In genomic region chr17:67435122-67435521, GRCh38 we compare ENCODE assay signal across 8 cellular contexts. TPM values are rescaled to one million over a fixed set of nuclear protein-coding genes. Genes with fewer than 3 reads are reported as not detected.
A peak's percentile ranks its signal among the peaks of the same experiment; 100 is the strongest.
DNase-seq lines count a peak whose midpoint lies in the region; ATAC-seq and TF ChIP-seq lines count a peak whose summit lies in the region.

No MANE protein-coding gene starts in this region.

- no peaks in the 10 kb centered on the region for H3K36me3 ChIP-seq in mesenchymal stem cell (ENCODE audit: control insufficient read depth in 1 of 2, insufficient read depth in 2 of 2, low read depth in 1 of 2, low read length in 2 of 2)
- no peaks in the 10 kb centered on the region for H3K36me3 ChIP-seq in smooth muscle cell (ENCODE audit: low read depth)
- no peaks in the 10 kb centered on the region for H3K36me3 ChIP-seq in Karpas-422 (ENCODE audit: insufficient read depth, low read length)

- no peaks in the 10 kb centered on the region for H4K20me1 ChIP-seq in smooth muscle cell (ENCODE audit: low read depth)
- H4K20me1 ChIP-seq in Karpas-422 (ENCODE audit: insufficient read depth, low read depth, low read length) = no peaks in the 10 kb centered on the region; the same call in 1 of the 2 replicates

- H3K9me3 ChIP-seq in mesenchymal stem cell (ENCODE audit: control insufficient read depth, low read length) (no peaks in the 10 kb centered on the region), smooth muscle cell (replicated peaks; ENCODE audit: low read depth) (no peaks in the 10 kb centered on the region), Karpas-422 (ENCODE audit: low read length) (no peaks in the 10 kb centered on the region)

- H3K4me2 ChIP-seq in mesenchymal stem cell (ENCODE audit: low read length, poor library complexity, severe bottlenecking) = no peak overlapping the region
- no peak overlapping the region for H3K4me2 ChIP-seq in smooth muscle cell
- no peak overlapping the region for H3K4me2 ChIP-seq in Karpas-422 (ENCODE audit: low read depth, low read length, poor library complexity, severe bottlenecking)

- H3K27me3 ChIP-seq in mesenchymal stem cell (ENCODE audit: control insufficient read depth in 1 of 2, insufficient read depth in 1 of 2, low read length in 2 of 2) = no peaks in the 10 kb centered on the region
- no peaks in the 10 kb centered on the region for H3K27me3 ChIP-seq in smooth muscle cell (ENCODE audit: low read depth)
- H3K27me3 ChIP-seq in Karpas-422 (ENCODE audit: low read length) = no peaks in the 10 kb centered on the region

- no peak overlapping the region for H3K4me3 ChIP-seq in mesenchymal stem cell (ENCODE audit: insufficient read depth in 1 of 2, low read depth in 1 of 2, low read length in 2 of 2)
- H3K4me3 ChIP-seq in smooth muscle cell = no peak overlapping the region
- no peak overlapping the region for H3K4me3 ChIP-seq in Karpas-422 (ENCODE audit: low read length)

- H2AFZ ChIP-seq in mesenchymal stem cell (ENCODE audit: low read depth, low read length) (no peak overlapping the region), smooth muscle cell (ENCODE audit: low read depth) (no peak overlapping the region), Karpas-422 (ENCODE audit: low read length) (no peak overlapping the region)

- WGBS in mesenchymal stem cell = 87% methylated on average over 5 of the region's 5 CpGs
- 85% methylated on average over 5 of the region's 5 CpGs for WGBS in smooth muscle cell (ENCODE audit: low lambda C conversion rate)

- no peak overlapping the region for H2BK12ac ChIP-seq in mesenchymal stem cell (ENCODE audit: low read length in 2 of 2)

- H3K9me3 Mint-ChIP-seq in activated naive CD4-positive, alpha-beta T cell treated with anti-CD3 and anti-CD28 coated beads, Interleukin-2, amount 50 U/mL, for 72 hours = no peaks in the 10 kb centered on the region

- no peak overlapping the region for H3K18ac ChIP-seq in mesenchymal stem cell (ENCODE audit: low read depth in 1 of 2, low read length in 2 of 2)

- H4K91ac ChIP-seq in mesenchymal stem cell (ENCODE audit: low read length) = peak overlapping the region; percentile 10

- ATAC-seq in activated naive CD4-positive, alpha-beta T cell treated with anti-CD3 and anti-CD28 coated beads, Interleukin-2, amount 50 U/mL, for 72 hours = peak; percentile 29 to 47
- ATAC-seq in HG02571 (IDR thresholded peaks at IDR 0.05; ENCODE audit: unreplicated experiment) (no peak), esophagus mucosa (no peak)

- H3K79me2 ChIP-seq in smooth muscle cell (ENCODE audit: low read depth) (peaks cover 20% of the 10 kb centered on the region), Karpas-422 (ENCODE audit: low read length) (no peaks in the 10 kb centered on the region)

- H3K9me2 ChIP-seq in Karpas-422 (replicated peaks; ENCODE audit: insufficient read depth, low read length) = no peaks in the 10 kb centered on the region

- no peak overlapping the region for H3K4ac ChIP-seq in mesenchymal stem cell (ENCODE audit: low read depth in 1 of 2, low read length in 2 of 2)

- H2BK15ac ChIP-seq in mesenchymal stem cell (ENCODE audit: low read depth, poor library complexity, severe bottlenecking) = no peak overlapping the region

- H3K4me1 ChIP-seq in mesenchymal stem cell (ENCODE audit: control insufficient read depth, insufficient read depth, low read depth, low read length) (peaks cover 3% of the 10 kb centered on the region), smooth muscle cell (ENCODE audit: low read depth) (peaks cover 14% of the 10 kb centered on the region), Karpas-422 (ENCODE audit: low read length) (no peaks in the 10 kb centered on the region)

- H3K9ac ChIP-seq in mesenchymal stem cell (ENCODE audit: low read length) = no peak overlapping the region
- H3K9ac ChIP-seq in smooth muscle cell (ENCODE audit: low read depth) = no peak overlapping the region
- H3K9ac ChIP-seq in Karpas-422 (ENCODE audit: low read length) = no peak overlapping the region

- peaks cover 28% of the 10 kb centered on the region for H3K79me1 ChIP-seq in mesenchymal stem cell (replicated peaks; ENCODE audit: low read length, poor library complexity, severe bottlenecking)

- no peak overlapping the region for H3K14ac ChIP-seq in mesenchymal stem cell (ENCODE audit: low read length in 2 of 2)

- TF ChIP-seq CTCF in smooth muscle cell (IDR thresholded peaks at IDR 0.05; ENCODE audit: borderline replicate concordance, insufficient read depth, poor library complexity, severe bottlenecking) = no peak

- peaks cover 0 to 10% of the 10 kb centered on the region in 2 donors for H3K36me3 Mint-ChIP-seq in activated naive CD4-positive, alpha-beta T cell treated with anti-CD3 and anti-CD28 coated beads, Interleukin-2, amount 50 U/mL, for 72 hours

- H2AK5ac ChIP-seq in mesenchymal stem cell (ENCODE audit: low read length, severe bottlenecking) = no peak overlapping the region

- peak overlapping the region; percentile 95 to 97 for H3K27ac Mint-ChIP-seq in activated naive CD4-positive, alpha-beta T cell treated with anti-CD3 and anti-CD28 coated beads, Interleukin-2, amount 50 U/mL, for 72 hours

- H2BK5ac ChIP-seq in mesenchymal stem cell (ENCODE audit: low read depth, low read length, poor library complexity, severe bottlenecking) = no peak overlapping the region

- H3K27ac ChIP-seq in mesenchymal stem cell (ENCODE audit: low read length, poor library complexity, severe bottlenecking) (no peak overlapping the region), smooth muscle cell (ENCODE audit: low read depth) (no peak overlapping the region), Karpas-422 (ENCODE audit: low read length) (no peak overlapping the region)

- H4K8ac ChIP-seq in mesenchymal stem cell (ENCODE audit: low read length) = peak overlapping the region; percentile 2

- H3K23ac ChIP-seq in mesenchymal stem cell (ENCODE audit: low read length in 2 of 2) = no peak overlapping the region

- no peak overlapping the region for H2BK120ac ChIP-seq in mesenchymal stem cell (ENCODE audit: low read depth, low read length)

- peaks cover 4% of the 10 kb centered on the region for H3F3A ChIP-seq in smooth muscle cell (ENCODE audit: low read depth)

- peak; percentile 86 for DNase-seq in CD1c-positive myeloid dendritic cell (ENCODE audit: extremely low spot score)
- peak in 4 of 5 donors; percentile 32 to 89 (median 38) for DNase-seq in T-helper 1 cell
- DNase-seq in activated naive CD4-positive, alpha-beta T cell treated with anti-CD3 and anti-CD28 coated beads, Interleukin-2, amount 50 U/mL, for 72 hours (ENCODE audit: low spot score in 2 of 2) = no peak
- peak; percentile 33 for DNase-seq in mesenchymal stem cell
- no peak for DNase-seq in smooth muscle cell (lab: John Stamatoyannopoulos, UW; ENCODE audit: unreplicated experiment)
- DNase-seq in Karpas-422 = no peak

RNA-seq across cellular contexts. Expression of gene PITPNC1, which starts 58.0 kb away (rescaled TPM):
- 10 to 100 TPM; 56.8 to 65.3 TPM for total RNA-seq in activated naive CD4-positive, alpha-beta T cell treated with anti-CD3 and anti-CD28 coated beads, Interleukin-2, amount 50 U/mL, for 72 hours
- 8.5 TPM for polyA plus RNA-seq in mesenchymal stem cell (2013, experiment 1 of 2)
- polyA plus RNA-seq in mesenchymal stem cell (2013, experiment 2 of 2) = 8.1 TPM
- total RNA-seq in smooth muscle cell (5.8 and 9.6 TPM in 2 replicates), esophagus mucosa (16.0 TPM)
- polyA plus RNA-seq in smooth muscle cell = 12.5 and 17.4 TPM in 2 replicates
- total RNA-seq in Karpas-422 (2014; rRNA removed; shearing (Covaris generic); ENCODE audit: low replicate concordance) = 2.7 and 3.8 TPM in 2 replicates

Comparison
In these comparisons a context has a peak if more than half of its experiments do, and no peak if none do; other contexts are left out.
1. DNase-seq: peak in CD1c-positive myeloid dendritic cell (single experiment), T-helper 1 cell (4 of 5) and mesenchymal stem cell (single experiment); none in activated naive CD4-positive, alpha-beta T cell treated with anti-CD3 and anti-CD28 coated beads, Interleukin-2, amount 50 U/mL, for 72 hours (0 of 2), smooth muscle cell (single experiment) and Karpas-422 (single experiment).
2. ATAC-seq: peak in activated naive CD4-positive, alpha-beta T cell treated with anti-CD3 and anti-CD28 coated beads, Interleukin-2, amount 50 U/mL, for 72 hours (2 of 2); none in HG02571 (single experiment) and esophagus mucosa (single experiment).